Comparison of ENCODE assay signal across 1 cellular context in genomic region chr4:143286058-143286457, GRCh38.
TF ChIP-seq lines count a peak whose summit lies in the region.

No MANE protein-coding gene starts in this region.

TF ChIP-seq in IMR-90, 13 proteins besides CTCF, POLR2A, EP300 and RAD21:
- TF ChIP-seq RFX5 (IDR thresholded peaks at IDR 0.05; ENCODE audit: low read depth, low read length) (no peak), NFE2L2 (IDR thresholded peaks at IDR 0.05; ENCODE audit: low read depth, low read length) (no peak), MAFK (IDR thresholded peaks at IDR 0.05; ENCODE audit: low read depth, low read length) (no peak), FOS (IDR thresholded peaks at IDR 0.05; ENCODE audit: low read depth, low read length) (no peak), MAZ (IDR thresholded peaks at IDR 0.05; ENCODE audit: borderline replicate concordance, low read depth, low read length) (no peak), CHD1 (IDR thresholded peaks at IDR 0.05; ENCODE audit: low read depth, low read length) (no peak), MXI1 (IDR thresholded peaks at IDR 0.05; ENCODE audit: borderline replicate concordance, low read depth, low read length) (no peak), USF2 (IDR thresholded peaks at IDR 0.05; ENCODE audit: low read depth, low read length) (no peak), BHLHE40 (IDR thresholded peaks at IDR 0.05; ENCODE audit: low read depth, low read length) (no peak), CEBPB (IDR thresholded peaks at IDR 0.05; ENCODE audit: low read depth, low read length) (no peak), RCOR1 (IDR thresholded peaks at IDR 0.05; ENCODE audit: insufficient replicate concordance, low read length) (no peak), SMC3 (IDR thresholded peaks at IDR 0.05; ENCODE audit: low read depth, low read length) (no peak), ELK1 (IDR thresholded peaks at IDR 0.05; ENCODE audit: borderline replicate concordance, low read depth, low read length) (no peak)
